In the genomic region with DNA sequence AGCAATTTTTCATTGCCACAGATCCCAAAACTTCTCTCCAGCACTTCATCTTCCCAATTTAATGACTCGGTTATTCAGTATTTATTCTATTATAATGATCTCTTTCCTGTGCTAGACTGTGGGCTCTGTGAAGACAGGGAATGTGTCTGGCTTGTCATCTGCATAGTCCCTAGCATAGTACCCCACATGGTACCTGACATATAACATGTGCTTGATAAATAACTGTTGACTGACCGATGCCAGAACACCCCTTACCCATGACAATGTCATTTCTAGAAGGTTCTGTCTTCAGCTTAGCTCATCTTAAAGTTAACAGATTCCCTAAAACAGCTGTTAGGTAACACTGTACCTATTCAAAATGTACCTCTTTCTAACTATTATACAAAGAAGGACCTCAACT, we compare ENCODE assay signal across 22 cellular contexts. TPM values are rescaled to one million over a fixed set of nuclear protein-coding genes. Genes with fewer than 3 reads are reported as not detected.
A peak's percentile ranks its signal among the peaks of the same experiment; 100 is the strongest.
DNase-seq lines count a peak whose midpoint lies in the region; ATAC-seq, FAIRE-seq and TF ChIP-seq lines count a peak whose summit lies in the region.
"Had no signal": no experiment of that assay in that cellular context is flagged by ENCODE, and none has a peak within 500 bp of the region (broad histone marks: within the 10 kb centered on the region; RNA-seq: fewer than 3 reads in every experiment).

No MANE protein-coding gene starts in this region.

- H3K4me1 ChIP-seq in HepG2 (ENCODE audit: insufficient read depth, low read length) = peaks cover 73% of the 10 kb centered on the region
- peaks cover 0 to 13% (median 3%) of the 10 kb centered on the region in 4 donors for H3K4me1 ChIP-seq in right lobe of liver
- H3K4me1 ChIP-seq: BE2C had no signal

- TF ChIP-seq CTCF in HepG2 (CRISPR knock-in tag; IDR thresholded peaks at IDR 0.05) (no peak), right lobe of liver (IDR thresholded peaks at IDR 0.05) (no peak), 22Rv1 (IDR thresholded peaks at IDR 0.05) (no peak), VCaP (conservative IDR thresholded peaks at IDR 0.05) (no peak)

- CTCF ChIA-PET in HepG2 (lab: Yijun Ruan, JAX; ENCODE audit: low intra/inter-chr PET ratio, low total read pairs) = no interaction called here

- H3K9ac ChIP-seq in HepG2 (ENCODE audit: insufficient read depth, low read depth, low read length) = no peak overlapping the region
- H3K9ac ChIP-seq: BLaER1 treated with 17β-estradiol and CSF1 and Interleukin-3, amounts not matched to agents 10 nM and 100 nM had no signal

- POLR2A ChIA-PET in HepG2 (lab: Yijun Ruan, JAX) = no interaction called here

- H4K20me1 ChIP-seq in HepG2 (ENCODE audit: insufficient read depth, low read length) = no peaks in the 10 kb centered on the region
- H4K20me1 ChIP-seq: BLaER1 treated with 17β-estradiol and CSF1 and Interleukin-3, amounts not matched to agents 10 nM and 100 nM had no signal

- intact Hi-C loops in HepG2 (cut with micrococcal nuclease; ENCODE audit: unreplicated experiment) (no loop called here), right lobe of liver (cut with DNase I) (no loop called here)

- no peaks in the 10 kb centered on the region for H3K9me3 ChIP-seq in HepG2 (ENCODE audit: low read length)
- H3K9me3 ChIP-seq in right lobe of liver = no peaks in the 10 kb centered on the region
- H3K9me3 ChIP-seq: A549, BE2C, Caco-2, HAP-1 had no signal

- no TSS peak for BruUV-seq in HepG2 (replicated peaks; lab: Mats Ljungman, UMichigan)

- WGBS in HepG2 (ENCODE audit: low lambda C conversion rate) = 17% methylated on average over 2 of the region's 2 CpGs
- 69% methylated on average over 2 of the region's 2 CpGs for WGBS in right lobe of liver (ENCODE audit: insufficient coverage, low coverage, low lambda C conversion rate, missing lambda C conversion rate)

- no peak overlapping the region for H3K4me2 ChIP-seq in HepG2 (ENCODE audit: low read depth, low read length)
- H3K4me2 ChIP-seq: A549; BLaER1 treated with 17β-estradiol and CSF1 and Interleukin-3, amounts not matched to agents 10 nM and 100 nM had no signal

- TF ChIP-seq POLR2A in HepG2 (IDR thresholded peaks at IDR 0.05; ENCODE audit: insufficient read depth in 1 of 2, low read depth in 2 of 2, low read length in 2 of 2) (no peak), right lobe of liver (IDR thresholded peaks at IDR 0.05) (no peak)

- H3K4me3 ChIP-seq in HepG2 (replicated peaks in 1 of 3; ENCODE audit: insufficient read depth in 1 of 3, low read depth in 2 of 3, low read length in 3 of 3) (no peak overlapping the region), right lobe of liver (no peak overlapping the region)
- H3K4me3 ChIP-seq: A549; BLaER1 treated with 17β-estradiol and CSF1 and Interleukin-3, amounts not matched to agents 10 nM and 100 nM; HAP-1 had no signal

- no peak for TF ChIP-seq RAD21 in HepG2 (CRISPR knock-in tag; IDR thresholded peaks at IDR 0.05)

- H3K36me3 ChIP-seq in HepG2 (replicated peaks in 1 of 2; ENCODE audit: control insufficient read depth in 1 of 2, insufficient read depth in 2 of 2, low read length in 2 of 2) (no peaks in the 10 kb centered on the region), right lobe of liver (peaks cover 0 to 23% (median 7%) of the 10 kb centered on the region in 4 donors)
- H3K36me3 ChIP-seq: BLaER1 treated with 17β-estradiol and CSF1 and Interleukin-3, amounts not matched to agents 10 nM and 100 nM had no signal

- no peak overlapping the region for H3K27ac ChIP-seq in HepG2 (ENCODE audit: extremely low read length, insufficient read depth, low read length)
- no peak overlapping the region for H3K27ac ChIP-seq in right lobe of liver
- peak overlapping the region; percentile 93 for H3K27ac ChIP-seq in 22Rv1
- H3K27ac ChIP-seq in VCaP = peak overlapping the region; percentile 22; the same call in 1 of the 2 replicates
- H3K27ac ChIP-seq: A549; BLaER1 treated with 17β-estradiol and CSF1 and Interleukin-3, amounts not matched to agents 10 nM and 100 nM had no signal

- no peak for TF ChIP-seq EP300 in HepG2 (IDR thresholded peaks at IDR 0.05; ENCODE audit: low read depth in 2 of 2, low read length in 2 of 2)
- TF ChIP-seq EP300 in HepG2 (CRISPR knock-in tag; IDR thresholded peaks at IDR 0.05; ENCODE audit: borderline replicate concordance) = no peak

- ATAC-seq in HepG2 (no peak), right lobe of liver (no peak)
- ATAC-seq: A549 had no signal

- no peaks in the 10 kb centered on the region for H3K79me2 ChIP-seq in HepG2 (ENCODE audit: insufficient read depth, low read length)

- FAIRE-seq in HepG2 (lab: Jason Lieb, UNC) = no peak
- FAIRE-seq: A549, G401.6, GM12892, H54 had no signal

- peaks cover 2 to 4% of the 10 kb centered on the region in 2 experiments; a peak in 2 of 5 replicates for H3K27me3 ChIP-seq in HepG2 (ENCODE audit: control insufficient read depth in 1 of 2, insufficient read depth in 2 of 2, low read length in 2 of 2)
- H3K27me3 ChIP-seq in right lobe of liver = no peaks in the 10 kb centered on the region
- H3K27me3 ChIP-seq: BE2C had no signal

- H2AFZ ChIP-seq in HepG2 (ENCODE audit: low read length) = no peak overlapping the region

- DNase-seq in HepG2 (ENCODE audit: low spot score) (no peak), right lobe of liver (no peak), NOMO-1 (lab: John Stamatoyannopoulos, UW; ENCODE audit: unreplicated experiment in 2 of 2) (no peak)
- no peak for DNase-seq in effector CD4-positive, alpha-beta T cell
- DNase-seq: 8988T; ACHN; AML-193; BE2C; Caco-2; CD4-positive, alpha-beta memory T cell; DMS153; DND-41; GOT3; HFFc6 had no signal

- in situ Hi-C loops in HepG2 (cut with HindIII; ENCODE audit: extremely low pct_ligation_motif_present, low pct_unique_long_range_greater_than_20kb) = no loop called here

RNA-seq across cellular contexts. Expression of a gene that starts 3.6 kb away (rescaled TPM):
- total RNA-seq in HepG2 (2016; rRNA removed; fragmentation: Illumina TruSeq; extraction: Trizol) = not detected in 2 replicates
- not detected in 2 replicates for total RNA-seq in HepG2 (2016; cell fraction: cytosol; rRNA removed; fragmentation: Illumina TruSeq; extraction: Trizol; ENCODE audit: low read depth)
- not detected in 2 replicates for total RNA-seq in HepG2 (2016; cell fraction: insoluble cytoplasmic fraction; rRNA removed; fragmentation: Illumina TruSeq; extraction: Trizol)
- not detected in 2 replicates for total RNA-seq in HepG2 (2016; cell fraction: membrane; rRNA removed; fragmentation: Illumina TruSeq; extraction: Trizol)
- total RNA-seq in HepG2 (2016; cell fraction: nucleus; rRNA removed; fragmentation: Illumina TruSeq; extraction: Trizol) = not detected in 2 replicates
- not detected in 2 replicates for polyA plus RNA-seq in HepG2 (2011; rRNA removed)
- polyA plus RNA-seq in HepG2 (2011; cell fraction: cytosol; rRNA removed) = 0.01 TPM in 1 of 2 replicates, not detected in the other
- not detected in 2 replicates for polyA plus RNA-seq in HepG2 (2011; cell fraction: nucleus; rRNA removed)
- polyA plus RNA-seq in HepG2 (2012) = 0.07 TPM in 1 of 2 replicates, not detected in the other
- polyA plus RNA-seq in HepG2 (2016; cell fraction: cytosol; fragmentation: Illumina TruSeq; extraction: Trizol; ENCODE audit: low read depth) = not detected in 2 replicates
- not detected in 2 replicates for polyA plus RNA-seq in HepG2 (2016; cell fraction: insoluble cytoplasmic fraction; fragmentation: Illumina TruSeq; extraction: Trizol; ENCODE audit: low read depth)
- not detected in 2 replicates for polyA plus RNA-seq in HepG2 (2016; cell fraction: membrane; fragmentation: Illumina TruSeq; extraction: Trizol; ENCODE audit: low read depth)
- polyA plus RNA-seq in HepG2 (2016; cell fraction: nucleus; fragmentation: Illumina TruSeq; extraction: Trizol; ENCODE audit: insufficient read depth, low read depth) = not detected in 2 replicates
- 0.20 and 11.4 TPM in 2 replicates for polyA minus RNA-seq in HepG2 (2011; rRNA and poly(A)+ RNA removed; ENCODE audit: low replicate concordance)
- polyA minus RNA-seq in HepG2 (2011; cell fraction: cytosol; rRNA and poly(A)+ RNA removed) = not detected in 2 replicates
- polyA minus RNA-seq in HepG2 (2011; cell fraction: nucleus; rRNA and poly(A)+ RNA removed) = not detected in 2 replicates
- total RNA-seq in right lobe of liver = 10 to 100 TPM in 4 of 6 experiments, 1 to 10 TPM in 2; 5.5 to 17.8 (median 12.9) TPM

RNA-seq across cellular contexts. Expression of a gene that starts 15.3 kb away (rescaled TPM):
- total RNA-seq in HepG2 (2016; rRNA removed; fragmentation: Illumina TruSeq; extraction: Trizol) (0.97 and 1.1 TPM in 2 replicates), right lobe of liver (1 to 10 TPM in 5 of 6 experiments, under 1 TPM in 1; 0.99 to 2.0 (median 1.6) TPM)
- total RNA-seq in HepG2 (2016; cell fraction: cytosol; rRNA removed; fragmentation: Illumina TruSeq; extraction: Trizol; ENCODE audit: low read depth) = 0.26 and 0.40 TPM in 2 replicates
- total RNA-seq in HepG2 (2016; cell fraction: insoluble cytoplasmic fraction; rRNA removed; fragmentation: Illumina TruSeq; extraction: Trizol) = 0.85 and 1.00 TPM in 2 replicates
- total RNA-seq in HepG2 (2016; cell fraction: membrane; rRNA removed; fragmentation: Illumina TruSeq; extraction: Trizol) = 0.43 and 0.59 TPM in 2 replicates
- 1.3 and 1.4 TPM in 2 replicates for total RNA-seq in HepG2 (2016; cell fraction: nucleus; rRNA removed; fragmentation: Illumina TruSeq; extraction: Trizol)
- polyA plus RNA-seq in HepG2 (2011; rRNA removed) = 2.2 TPM in 2 replicates
- 0.87 and 0.94 TPM in 2 replicates for polyA plus RNA-seq in HepG2 (2011; cell fraction: cytosol; rRNA removed)
- 5.0 and 6.3 TPM in 2 replicates for polyA plus RNA-seq in HepG2 (2011; cell fraction: nucleus; rRNA removed)
- 0.99 and 1.6 TPM in 2 replicates for polyA plus RNA-seq in HepG2 (2012)
- 0.21 and 0.25 TPM in 2 replicates for polyA plus RNA-seq in HepG2 (2016; cell fraction: cytosol; fragmentation: Illumina TruSeq; extraction: Trizol; ENCODE audit: low read depth)
- polyA plus RNA-seq in HepG2 (2016; cell fraction: insoluble cytoplasmic fraction; fragmentation: Illumina TruSeq; extraction: Trizol; ENCODE audit: low read depth) = 1.0 and 1.3 TPM in 2 replicates
- 0.33 and 0.47 TPM in 2 replicates for polyA plus RNA-seq in HepG2 (2016; cell fraction: membrane; fragmentation: Illumina TruSeq; extraction: Trizol; ENCODE audit: low read depth)
- 4.5 and 5.6 TPM in 2 replicates for polyA plus RNA-seq in HepG2 (2016; cell fraction: nucleus; fragmentation: Illumina TruSeq; extraction: Trizol; ENCODE audit: insufficient read depth, low read depth)
- polyA minus RNA-seq in HepG2 (2011; rRNA and poly(A)+ RNA removed; ENCODE audit: low replicate concordance) = 3.5 and 6.0 TPM in 2 replicates
- polyA minus RNA-seq in HepG2 (2011; cell fraction: cytosol; rRNA and poly(A)+ RNA removed) = 0.88 and 1.3 TPM in 2 replicates
- polyA minus RNA-seq in HepG2 (2011; cell fraction: nucleus; rRNA and poly(A)+ RNA removed) = 2.2 and 2.3 TPM in 2 replicates

RNA-seq across cellular contexts. Expression of a gene that starts 30.3 kb away (rescaled TPM):
- total RNA-seq in HepG2 (2016; rRNA removed; fragmentation: Illumina TruSeq; extraction: Trizol) (25.3 and 39.4 TPM in 2 replicates), right lobe of liver (1 to 10 TPM in 2 of 6 experiments, under 1 TPM in 4; 0.24 to 8.8 (median 0.77) TPM)
- total RNA-seq in HepG2 (2016; cell fraction: cytosol; rRNA removed; fragmentation: Illumina TruSeq; extraction: Trizol; ENCODE audit: low read depth) = 23.5 and 26.5 TPM in 2 replicates
- total RNA-seq in HepG2 (2016; cell fraction: insoluble cytoplasmic fraction; rRNA removed; fragmentation: Illumina TruSeq; extraction: Trizol) = 22.9 and 41.6 TPM in 2 replicates
- 49.7 and 51.9 TPM in 2 replicates for total RNA-seq in HepG2 (2016; cell fraction: membrane; rRNA removed; fragmentation: Illumina TruSeq; extraction: Trizol)
- 29.5 and 34.7 TPM in 2 replicates for total RNA-seq in HepG2 (2016; cell fraction: nucleus; rRNA removed; fragmentation: Illumina TruSeq; extraction: Trizol)
- 22.5 and 25.5 TPM in 2 replicates for polyA plus RNA-seq in HepG2 (2011; rRNA removed)
- 14.5 and 25.4 TPM in 2 replicates for polyA plus RNA-seq in HepG2 (2011; cell fraction: cytosol; rRNA removed)
- polyA plus RNA-seq in HepG2 (2011; cell fraction: nucleus; rRNA removed) = 50.7 and 66.4 TPM in 2 replicates
- polyA plus RNA-seq in HepG2 (2012) = 14.4 and 23.5 TPM in 2 replicates
- 39.6 and 41.6 TPM in 2 replicates for polyA plus RNA-seq in HepG2 (2016; cell fraction: cytosol; fragmentation: Illumina TruSeq; extraction: Trizol; ENCODE audit: low read depth)
- polyA plus RNA-seq in HepG2 (2016; cell fraction: insoluble cytoplasmic fraction; fragmentation: Illumina TruSeq; extraction: Trizol; ENCODE audit: low read depth) = 32.3 and 37.3 TPM in 2 replicates
- polyA plus RNA-seq in HepG2 (2016; cell fraction: membrane; fragmentation: Illumina TruSeq; extraction: Trizol; ENCODE audit: low read depth) = 56.5 and 59.4 TPM in 2 replicates
- polyA plus RNA-seq in HepG2 (2016; cell fraction: nucleus; fragmentation: Illumina TruSeq; extraction: Trizol; ENCODE audit: insufficient read depth, low read depth) = 97.6 and 106 TPM in 2 replicates
- 35.0 and 64.5 TPM in 2 replicates for polyA minus RNA-seq in HepG2 (2011; rRNA and poly(A)+ RNA removed; ENCODE audit: low replicate concordance)
- 7.4 and 10.7 TPM in 2 replicates for polyA minus RNA-seq in HepG2 (2011; cell fraction: cytosol; rRNA and poly(A)+ RNA removed)
- 8.0 and 10.6 TPM in 2 replicates for polyA minus RNA-seq in HepG2 (2011; cell fraction: nucleus; rRNA and poly(A)+ RNA removed)

RNA-seq across cellular contexts. Expression of a gene that starts 42.3 kb away (rescaled TPM):
- total RNA-seq in HepG2 (2016; rRNA removed; fragmentation: Illumina TruSeq; extraction: Trizol) (26.4 and 61.5 TPM in 2 replicates), right lobe of liver (10 to 100 TPM; 13.2 to 21.9 (median 19.2) TPM)
- total RNA-seq in HepG2 (2016; cell fraction: cytosol; rRNA removed; fragmentation: Illumina TruSeq; extraction: Trizol; ENCODE audit: low read depth) = 43.9 and 46.0 TPM in 2 replicates
- 23.2 and 62.1 TPM in 2 replicates for total RNA-seq in HepG2 (2016; cell fraction: insoluble cytoplasmic fraction; rRNA removed; fragmentation: Illumina TruSeq; extraction: Trizol)
- total RNA-seq in HepG2 (2016; cell fraction: membrane; rRNA removed; fragmentation: Illumina TruSeq; extraction: Trizol) = 62.7 and 67.8 TPM in 2 replicates
- 71.4 and 86.1 TPM in 2 replicates for total RNA-seq in HepG2 (2016; cell fraction: nucleus; rRNA removed; fragmentation: Illumina TruSeq; extraction: Trizol)
- polyA plus RNA-seq in HepG2 (2011; rRNA removed) = 65.5 and 81.8 TPM in 2 replicates
- polyA plus RNA-seq in HepG2 (2011; cell fraction: cytosol; rRNA removed) = 30.3 and 70.4 TPM in 2 replicates
- polyA plus RNA-seq in HepG2 (2011; cell fraction: nucleus; rRNA removed) = 585 and 688 TPM in 2 replicates
- 32.0 and 41.2 TPM in 2 replicates for polyA plus RNA-seq in HepG2 (2012)
- polyA plus RNA-seq in HepG2 (2016; cell fraction: cytosol; fragmentation: Illumina TruSeq; extraction: Trizol; ENCODE audit: low read depth) = 18.6 and 21.1 TPM in 2 replicates
- 21.8 and 29.6 TPM in 2 replicates for polyA plus RNA-seq in HepG2 (2016; cell fraction: insoluble cytoplasmic fraction; fragmentation: Illumina TruSeq; extraction: Trizol; ENCODE audit: low read depth)
- 29.2 TPM in 2 replicates for polyA plus RNA-seq in HepG2 (2016; cell fraction: membrane; fragmentation: Illumina TruSeq; extraction: Trizol; ENCODE audit: low read depth)
- 161 and 163 TPM in 2 replicates for polyA plus RNA-seq in HepG2 (2016; cell fraction: nucleus; fragmentation: Illumina TruSeq; extraction: Trizol; ENCODE audit: insufficient read depth, low read depth)
- polyA minus RNA-seq in HepG2 (2011; rRNA and poly(A)+ RNA removed; ENCODE audit: low replicate concordance) = 148 and 154 TPM in 2 replicates
- polyA minus RNA-seq in HepG2 (2011; cell fraction: cytosol; rRNA and poly(A)+ RNA removed) = 27.1 and 33.2 TPM in 2 replicates
- 103 and 112 TPM in 2 replicates for polyA minus RNA-seq in HepG2 (2011; cell fraction: nucleus; rRNA and poly(A)+ RNA removed)

RNA-seq across cellular contexts. Expression of a gene that starts 49.8 kb away (rescaled TPM):
- not detected in 2 replicates for total RNA-seq in HepG2 (2016; rRNA removed; fragmentation: Illumina TruSeq; extraction: Trizol)
- total RNA-seq in HepG2 (2016; cell fraction: cytosol; rRNA removed; fragmentation: Illumina TruSeq; extraction: Trizol; ENCODE audit: low read depth) = not detected in 2 replicates
- not detected in 2 replicates for total RNA-seq in HepG2 (2016; cell fraction: insoluble cytoplasmic fraction; rRNA removed; fragmentation: Illumina TruSeq; extraction: Trizol)
- total RNA-seq in HepG2 (2016; cell fraction: membrane; rRNA removed; fragmentation: Illumina TruSeq; extraction: Trizol) = not detected in 2 replicates
- not detected in 2 replicates for total RNA-seq in HepG2 (2016; cell fraction: nucleus; rRNA removed; fragmentation: Illumina TruSeq; extraction: Trizol)
- polyA plus RNA-seq in HepG2 (2011; rRNA removed) = not detected in 2 replicates
- polyA plus RNA-seq in HepG2 (2011; cell fraction: cytosol; rRNA removed) = not detected in 2 replicates
- not detected in 2 replicates for polyA plus RNA-seq in HepG2 (2011; cell fraction: nucleus; rRNA removed)
- 0.11 and 0.12 TPM in 2 replicates for polyA plus RNA-seq in HepG2 (2012)
- not detected in 2 replicates for polyA plus RNA-seq in HepG2 (2016; cell fraction: cytosol; fragmentation: Illumina TruSeq; extraction: Trizol; ENCODE audit: low read depth)
- not detected in 2 replicates for polyA plus RNA-seq in HepG2 (2016; cell fraction: insoluble cytoplasmic fraction; fragmentation: Illumina TruSeq; extraction: Trizol; ENCODE audit: low read depth)
- polyA plus RNA-seq in HepG2 (2016; cell fraction: membrane; fragmentation: Illumina TruSeq; extraction: Trizol; ENCODE audit: low read depth) = not detected in 2 replicates
- polyA plus RNA-seq in HepG2 (2016; cell fraction: nucleus; fragmentation: Illumina TruSeq; extraction: Trizol; ENCODE audit: insufficient read depth, low read depth) = not detected in 2 replicates
- 0.12 and 3.5 TPM in 2 replicates for polyA minus RNA-seq in HepG2 (2011; rRNA and poly(A)+ RNA removed; ENCODE audit: low replicate concordance)
- not detected in 2 replicates for polyA minus RNA-seq in HepG2 (2011; cell fraction: cytosol; rRNA and poly(A)+ RNA removed)
- polyA minus RNA-seq in HepG2 (2011; cell fraction: nucleus; rRNA and poly(A)+ RNA removed) = not detected in 2 replicates
- total RNA-seq in right lobe of liver = 1 to 10 TPM in 1 of 6 experiments, under 1 TPM in 4, not detected in 1; 0.20 to 1.1 (median 0.56) TPM
- polyA plus RNA-seq: A549 had no signal

Comparison
In these comparisons a context has a peak if more than half of its experiments do, and no peak if none do; other contexts are left out.
1. RNA of a gene that starts 3.6 kb away (total RNA-seq): 5.5 to 17.8 TPM in right lobe of liver; not detected in HepG2; every median in the first group is over 4 times any median in the second.
2. H3K27ac ChIP-seq: peak in 22Rv1 (single experiment) and VCaP (single experiment); none in HepG2 (single experiment) and right lobe of liver (0 of 3).